In genomic region chr12:7638764-7639570, GRCh38 we compare ENCODE assay signal across 8 cellular contexts. TPM values are rescaled to one million over a fixed set of nuclear protein-coding genes. Genes with fewer than 3 reads are reported as not detected.
DNase-seq lines count a peak whose midpoint lies in the region; ATAC-seq, FAIRE-seq and TF ChIP-seq lines count a peak whose summit lies in the region.

No MANE protein-coding gene starts in this region.

- no peak overlapping the region for H3K4me3 ChIP-seq in HepG2 (replicated peaks in 1 of 3; ENCODE audit: insufficient read depth in 1 of 3, low read depth in 2 of 3, low read length in 3 of 3)

- H3K4me2 ChIP-seq in HepG2 (ENCODE audit: low read depth, low read length), result 0 out of 2 replicates have a peak overlapping the region, but pooled peaks have one; percentile 12

- POLR2A ChIA-PET in HepG2 (lab: Yijun Ruan, JAX), result no interaction called here

- no peaks in the 10 kb centered on the region for H3K9me3 ChIP-seq in HepG2 (ENCODE audit: low read length)

- WGBS in HepG2 (ENCODE audit: low lambda C conversion rate), result 33% methylated on average over 18 of the region's 18 CpGs

- peaks cover 0 to 8% of the 10 kb centered on the region in 2 experiments; a peak in 2 of 5 replicates for H3K27me3 ChIP-seq in HepG2 (ENCODE audit: control insufficient read depth in 1 of 2, insufficient read depth in 2 of 2, low read length in 2 of 2)

- H3K4me1 Mint-ChIP-seq in dendritic cell treated with granulocyte-macrophage colony-stimulating factor and Interleukin-4, amounts not matched to agents 40 ng/mL and 50 ng/mL, for 4 days (ENCODE audit: low read depth), result peaks cover 33% of the 10 kb centered on the region

- peak; percentile 88 for TF ChIP-seq CTCF in HepG2 (CRISPR knock-in tag; IDR thresholded peaks at IDR 0.05)

- H4K20me1 ChIP-seq in HepG2 (ENCODE audit: insufficient read depth, low read length), result no peaks in the 10 kb centered on the region

- no peaks in the 10 kb centered on the region for H3K36me3 ChIP-seq in HepG2 (replicated peaks in 1 of 2; ENCODE audit: control insufficient read depth in 1 of 2, insufficient read depth in 2 of 2, low read length in 2 of 2)

- peak; percentile 85 for TF ChIP-seq RAD21 in HepG2 (CRISPR knock-in tag; IDR thresholded peaks at IDR 0.05)

- no peak overlapping the region for H3K27ac ChIP-seq in HepG2 (ENCODE audit: extremely low read length, insufficient read depth, low read length)

- no peak overlapping the region for H3K9ac ChIP-seq in HepG2 (ENCODE audit: insufficient read depth, low read depth, low read length)

- H3K36me3 Mint-ChIP-seq in dendritic cell treated with granulocyte-macrophage colony-stimulating factor and Interleukin-4, amounts not matched to agents 40 ng/mL and 50 ng/mL, for 4 days (ENCODE audit: low read depth), result no peaks in the 10 kb centered on the region

- peak; percentile 87 for FAIRE-seq in HepG2 (lab: Jason Lieb, UNC)

- DNase-seq in activated gamma-delta T cell treated with Interleukin-2 at 50 U/mL for 16 hours (peak; percentile 78), activated gamma-delta T cell (lab: John Stamatoyannopoulos, UW) (no peak), NCI-H510A (lab: John Stamatoyannopoulos, UW) (peak; percentile 37), HepG2 (ENCODE audit: low spot score) (peak; percentile 73)
- peak; percentile 79 for DNase-seq in activated CD4-positive, alpha-beta T cell treated with anti-CD3 and anti-CD28 coated beads for 48 hours
- DNase-seq in stimulated activated CD4-positive, alpha-beta T cell treated with anti-CD3 and anti-CD28 coated beads, Interleukin-4, amount 100 ng/mL, for 24 hours, result peak; percentile 86

- peak overlapping the region; percentile 4 for H3K27ac Mint-ChIP-seq in dendritic cell treated with granulocyte-macrophage colony-stimulating factor and Interleukin-4, amounts not matched to agents 40 ng/mL and 50 ng/mL, for 4 days

- CTCF ChIA-PET in HepG2 (lab: Yijun Ruan, JAX; ENCODE audit: low intra/inter-chr PET ratio, low total read pairs), result interaction anchor here (0.7 to 2.5 kb wide), 9 partner anchors 21 to 497 kb away, joined by 3 to 27 read pairs (median 4); no protein-coding TSS in a partner anchor

- no peaks in the 10 kb centered on the region for H3K9me3 Mint-ChIP-seq in dendritic cell treated with granulocyte-macrophage colony-stimulating factor and Interleukin-4, amounts not matched to agents 40 ng/mL and 50 ng/mL, for 4 days

- BruUV-seq in HepG2 (replicated peaks; lab: Mats Ljungman, UMichigan), result no TSS peak

- in situ Hi-C loops in HepG2 (cut with HindIII; ENCODE audit: extremely low pct_ligation_motif_present, low pct_unique_long_range_greater_than_20kb), result loop anchor here (10.0 kb wide), 2 partner anchors 264 to 414 kb away; no protein-coding TSS in a partner anchor

- peaks cover 8% of the 10 kb centered on the region for H3K27me3 Mint-ChIP-seq in dendritic cell treated with granulocyte-macrophage colony-stimulating factor and Interleukin-4, amounts not matched to agents 40 ng/mL and 50 ng/mL, for 4 days

- no peak for TF ChIP-seq POLR2A in HepG2 (IDR thresholded peaks at IDR 0.05; ENCODE audit: insufficient read depth in 1 of 2, low read depth in 2 of 2, low read length in 2 of 2)

- TF ChIP-seq EP300 in HepG2 (IDR thresholded peaks at IDR 0.05; ENCODE audit: low read depth in 2 of 2, low read length in 2 of 2) (no peak), HepG2 (CRISPR knock-in tag; IDR thresholded peaks at IDR 0.05; ENCODE audit: borderline replicate concordance) (no peak)

- intact Hi-C loops in dendritic cell treated with granulocyte-macrophage colony-stimulating factor and Interleukin-4, amounts not matched to agents 40 ng/mL and 50 ng/mL, for 4 days (cut with micrococcal nuclease), result loop anchor here (1.0 to 2.0 kb wide), 5 partner anchors 51 to 497 kb away; no protein-coding TSS in a partner anchor
- intact Hi-C loops in HepG2 (cut with micrococcal nuclease; ENCODE audit: unreplicated experiment), result loop anchor here (1.0 to 5.0 kb wide), 4 partner anchors 51 to 420 kb away; no protein-coding TSS in a partner anchor

- H3K79me2 ChIP-seq in HepG2 (ENCODE audit: insufficient read depth, low read length), result no peaks in the 10 kb centered on the region

- peak overlapping the region; percentile 60 for H3K4me3 Mint-ChIP-seq in dendritic cell treated with granulocyte-macrophage colony-stimulating factor and Interleukin-4, amounts not matched to agents 40 ng/mL and 50 ng/mL, for 4 days

- peak; percentile 76 for ATAC-seq in HG03342 (IDR thresholded peaks at IDR 0.05; ENCODE audit: unreplicated experiment)
- ATAC-seq in HepG2, result peak; percentile 93

- peaks cover 26% of the 10 kb centered on the region for H3K4me1 ChIP-seq in HepG2 (ENCODE audit: insufficient read depth, low read length)

- H2AFZ ChIP-seq in HepG2 (ENCODE audit: low read length), result no peak overlapping the region

TF ChIP-seq in HepG2, 621 proteins besides CTCF, POLR2A, EP300 and RAD21 (continues in another document):
- TF ChIP-seq THAP11 (CRISPR knock-in tag; IDR thresholded peaks at IDR 0.05) (0 out of 2 replicates have a peak, but pooled peaks have one; percentile 16), NFATC3 (CRISPR knock-in tag; IDR thresholded peaks at IDR 0.05) (0 out of 2 replicates have a peak, but pooled peaks have one; percentile 25), ZNF629 (CRISPR knock-in tag; conservative IDR thresholded peaks at IDR 0.05) (0 out of 2 replicates have a peak, but pooled peaks have one; percentile 7), SMC3 (IDR thresholded peaks at IDR 0.05; ENCODE audit: low read length) (peak; percentile 90), ZNF598 (CRISPR knock-in tag; IDR thresholded peaks at IDR 0.05; ENCODE audit: borderline replicate concordance) (peak; percentile 69; the same call in 1 of the 2 replicates), STAG1 (CRISPR knock-in tag; IDR thresholded peaks at IDR 0.05) (peak; percentile 90), ZBTB20 (CRISPR knock-in tag; IDR thresholded peaks at IDR 0.05; ENCODE audit: borderline replicate concordance, low read depth) (0 out of 2 replicates have a peak, but pooled peaks have one; percentile 46), HMG20A (CRISPR knock-in tag; IDR thresholded peaks at IDR 0.05; ENCODE audit: borderline replicate concordance) (no peak)
- TF ChIP-seq, protein P1, sequence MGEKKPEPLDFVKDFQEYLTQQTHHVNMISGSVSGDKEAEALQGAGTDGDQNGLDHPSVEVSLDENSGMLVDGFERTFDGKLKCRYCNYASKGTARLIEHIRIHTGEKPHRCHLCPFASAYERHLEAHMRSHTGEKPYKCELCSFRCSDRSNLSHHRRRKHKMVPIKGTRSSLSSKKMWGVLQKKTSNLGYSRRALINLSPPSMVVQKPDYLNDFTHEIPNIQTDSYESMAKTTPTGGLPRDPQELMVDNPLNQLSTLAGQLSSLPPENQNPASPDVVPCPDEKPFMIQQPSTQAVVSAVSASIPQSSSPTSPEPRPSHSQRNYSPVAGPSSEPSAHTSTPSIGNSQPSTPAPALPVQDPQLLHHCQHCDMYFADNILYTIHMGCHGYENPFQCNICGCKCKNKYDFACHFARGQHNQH (CRISPR knock-in tag; IDR thresholded peaks at IDR 0.05), result 0 out of 2 replicates have a peak, but pooled peaks have one; percentile 17

RNA-seq across cellular contexts. Expression of gene APOBEC1, which starts 26.7 kb away (rescaled TPM):
- total RNA-seq in HepG2 (2016; rRNA removed; fragmentation: Illumina TruSeq; extraction: Trizol), result not detected in 2 replicates
- not detected in 2 replicates for total RNA-seq in HepG2 (2016; cell fraction: cytosol; rRNA removed; fragmentation: Illumina TruSeq; extraction: Trizol; ENCODE audit: low read depth)
- not detected in 2 replicates for total RNA-seq in HepG2 (2016; cell fraction: insoluble cytoplasmic fraction; rRNA removed; fragmentation: Illumina TruSeq; extraction: Trizol)
- not detected in 2 replicates for total RNA-seq in HepG2 (2016; cell fraction: membrane; rRNA removed; fragmentation: Illumina TruSeq; extraction: Trizol)
- total RNA-seq in HepG2 (2016; cell fraction: nucleus; rRNA removed; fragmentation: Illumina TruSeq; extraction: Trizol), result not detected in 2 replicates
- not detected in 2 replicates for polyA plus RNA-seq in HepG2 (2011; rRNA removed)
- not detected in 2 replicates for polyA plus RNA-seq in HepG2 (2011; cell fraction: cytosol; rRNA removed)
- not detected in 2 replicates for polyA plus RNA-seq in HepG2 (2011; cell fraction: nucleus; rRNA removed)
- not detected in 2 replicates for polyA plus RNA-seq in HepG2 (2012)
- polyA plus RNA-seq in HepG2 (2016; cell fraction: cytosol; fragmentation: Illumina TruSeq; extraction: Trizol; ENCODE audit: low read depth), result not detected in 2 replicates
- not detected in 2 replicates for polyA plus RNA-seq in HepG2 (2016; cell fraction: insoluble cytoplasmic fraction; fragmentation: Illumina TruSeq; extraction: Trizol; ENCODE audit: low read depth)
- not detected in 2 replicates for polyA plus RNA-seq in HepG2 (2016; cell fraction: membrane; fragmentation: Illumina TruSeq; extraction: Trizol; ENCODE audit: low read depth)
- polyA plus RNA-seq in HepG2 (2016; cell fraction: nucleus; fragmentation: Illumina TruSeq; extraction: Trizol; ENCODE audit: insufficient read depth, low read depth), result not detected in 2 replicates
- not detected in 2 replicates for polyA minus RNA-seq in HepG2 (2011; rRNA and poly(A)+ RNA removed; ENCODE audit: low replicate concordance)
- polyA minus RNA-seq in HepG2 (2011; cell fraction: cytosol; rRNA and poly(A)+ RNA removed), result not detected in 2 replicates
- not detected in 2 replicates for polyA minus RNA-seq in HepG2 (2011; cell fraction: nucleus; rRNA and poly(A)+ RNA removed)

RNA-seq across cellular contexts. Expression of gene GDF3, which starts 56.6 kb away (rescaled TPM):
- total RNA-seq in HepG2 (2016; rRNA removed; fragmentation: Illumina TruSeq; extraction: Trizol), result not detected in 2 replicates
- total RNA-seq in HepG2 (2016; cell fraction: cytosol; rRNA removed; fragmentation: Illumina TruSeq; extraction: Trizol; ENCODE audit: low read depth), result not detected in 2 replicates
- not detected in 2 replicates for total RNA-seq in HepG2 (2016; cell fraction: insoluble cytoplasmic fraction; rRNA removed; fragmentation: Illumina TruSeq; extraction: Trizol)
- not detected in 2 replicates for total RNA-seq in HepG2 (2016; cell fraction: membrane; rRNA removed; fragmentation: Illumina TruSeq; extraction: Trizol)
- total RNA-seq in HepG2 (2016; cell fraction: nucleus; rRNA removed; fragmentation: Illumina TruSeq; extraction: Trizol), result not detected in 2 replicates
- not detected in 2 replicates for polyA plus RNA-seq in HepG2 (2011; rRNA removed)
- not detected in 2 replicates for polyA plus RNA-seq in HepG2 (2011; cell fraction: cytosol; rRNA removed)
- not detected in 2 replicates for polyA plus RNA-seq in HepG2 (2011; cell fraction: nucleus; rRNA removed)
- polyA plus RNA-seq in HepG2 (2012), result not detected in 2 replicates
- polyA plus RNA-seq in HepG2 (2016; cell fraction: cytosol; fragmentation: Illumina TruSeq; extraction: Trizol; ENCODE audit: low read depth), result not detected in 2 replicates
- not detected in 2 replicates for polyA plus RNA-seq in HepG2 (2016; cell fraction: insoluble cytoplasmic fraction; fragmentation: Illumina TruSeq; extraction: Trizol; ENCODE audit: low read depth)
- polyA plus RNA-seq in HepG2 (2016; cell fraction: membrane; fragmentation: Illumina TruSeq; extraction: Trizol; ENCODE audit: low read depth), result not detected in 2 replicates
- polyA plus RNA-seq in HepG2 (2016; cell fraction: nucleus; fragmentation: Illumina TruSeq; extraction: Trizol; ENCODE audit: insufficient read depth, low read depth), result not detected in 2 replicates
- not detected in 2 replicates for polyA minus RNA-seq in HepG2 (2011; rRNA and poly(A)+ RNA removed; ENCODE audit: low replicate concordance)
- not detected in 2 replicates for polyA minus RNA-seq in HepG2 (2011; cell fraction: cytosol; rRNA and poly(A)+ RNA removed)
- not detected in 2 replicates for polyA minus RNA-seq in HepG2 (2011; cell fraction: nucleus; rRNA and poly(A)+ RNA removed)
